Comparison of ENCODE assay signal across 8 cellular contexts in genomic region chr17:80364091-80364691, GRCh38. TPM values are rescaled to one million over a fixed set of nuclear protein-coding genes. Genes with fewer than 3 reads are reported as not detected.
DNase-seq lines count a peak whose midpoint lies in the region; ATAC-seq and TF ChIP-seq lines count a peak whose summit lies in the region.

No MANE protein-coding gene starts in this region.

- intact Hi-C loops in Right ventricle myocardium inferior (cut with DNase I), result no loop called here
- intact Hi-C loops in left ventricle myocardium superior (cut with micrococcal nuclease), result no loop called here
- intact Hi-C loops in upper lobe of right lung (cut with DNase I), result no loop called here

- DNase-seq in Right ventricle myocardium inferior (ENCODE audit: missing footprints) (no peak), left ventricle myocardium superior (no peak), SJCRH30 (peak; percentile 63 to 81), glutamatergic neuron (peak; percentile 55), upper lobe of right lung (no peak)
- DNase-seq in effector memory CD4-positive, alpha-beta T cell, result no peak
- no peak for DNase-seq in T-helper 2 cell treated with Interferon-gamma antibody and Interleukin-4, amounts not matched to agents 5 μg/mL and 100 μg/mL, for 36 hours (ENCODE audit: low spot score)

- H3K4me3 ChIP-seq in SJCRH30, result no peak overlapping the region
- H3K4me3 ChIP-seq in upper lobe of right lung, result no peak overlapping the region
- no peak overlapping the region for H3K4me3 ChIP-seq in effector memory CD4-positive, alpha-beta T cell (ENCODE audit: insufficient read depth, low read depth, low read length, poor library complexity, severe bottlenecking)

- TF ChIP-seq CTCF in glutamatergic neuron (IDR thresholded peaks at IDR 0.05; ENCODE audit: partially characterized antibody, unreplicated experiment), result peak; percentile 27
- peak; percentile 19 for TF ChIP-seq CTCF in upper lobe of right lung (IDR thresholded peaks at IDR 0.05)

- peaks cover 15% of the 10 kb centered on the region for H3K4me1 Mint-ChIP-seq in glutamatergic neuron (ENCODE audit: low read depth, unreplicated experiment)
- H3K4me1 Mint-ChIP-seq in T-helper 2 cell treated with Interferon-gamma antibody and Interleukin-4, amounts not matched to agents 5 μg/mL and 100 μg/mL, for 36 hours (ENCODE audit: low read depth), result no peaks in the 10 kb centered on the region

- ATAC-seq in Right ventricle myocardium inferior (peak; percentile 14), left ventricle myocardium superior (no peak), upper lobe of right lung (peak; percentile 22), GM21423 (IDR thresholded peaks at IDR 0.05; ENCODE audit: unreplicated experiment) (no peak)

- 0 out of 2 replicates have a peak, but pooled peaks cover 4% of the 10 kb centered on the region for H3K36me3 ChIP-seq in SJCRH30
- H3K36me3 ChIP-seq in upper lobe of right lung, result peaks cover 100% of the 10 kb centered on the region
- H3K36me3 ChIP-seq in effector memory CD4-positive, alpha-beta T cell (ENCODE audit: control insufficient read depth, insufficient read depth, low read length), result peaks cover 99% of the 10 kb centered on the region

- H3K4me1 ChIP-seq in SJCRH30 (no peaks in the 10 kb centered on the region), upper lobe of right lung (peaks cover 12% of the 10 kb centered on the region)
- no peaks in the 10 kb centered on the region for H3K4me1 ChIP-seq in effector memory CD4-positive, alpha-beta T cell (ENCODE audit: control insufficient read depth, insufficient read depth, low read length, poor library complexity, severe bottlenecking)

- no peaks in the 10 kb centered on the region for H3K9me3 Mint-ChIP-seq in glutamatergic neuron (ENCODE audit: unreplicated experiment)
- H3K9me3 Mint-ChIP-seq in T-helper 2 cell treated with Interferon-gamma antibody and Interleukin-4, amounts not matched to agents 5 μg/mL and 100 μg/mL, for 36 hours, result no peaks in the 10 kb centered on the region

- no peaks in the 10 kb centered on the region for H3K36me3 Mint-ChIP-seq in glutamatergic neuron (ENCODE audit: unreplicated experiment)
- peaks cover 83% of the 10 kb centered on the region for H3K36me3 Mint-ChIP-seq in T-helper 2 cell treated with Interferon-gamma antibody and Interleukin-4, amounts not matched to agents 5 μg/mL and 100 μg/mL, for 36 hours (ENCODE audit: low read depth)

- H3K27me3 ChIP-seq in SJCRH30 (no peaks in the 10 kb centered on the region), upper lobe of right lung (no peaks in the 10 kb centered on the region)
- no peaks in the 10 kb centered on the region for H3K27me3 ChIP-seq in effector memory CD4-positive, alpha-beta T cell (replicated peaks; ENCODE audit: control insufficient read depth, insufficient read depth, low read length, poor library complexity, severe bottlenecking)

- no peak overlapping the region for H3K4me3 Mint-ChIP-seq in glutamatergic neuron (ENCODE audit: unreplicated experiment)
- H3K4me3 Mint-ChIP-seq in T-helper 2 cell treated with Interferon-gamma antibody and Interleukin-4, amounts not matched to agents 5 μg/mL and 100 μg/mL, for 36 hours, result no peak overlapping the region

- no peaks in the 10 kb centered on the region for H3K27me3 Mint-ChIP-seq in glutamatergic neuron (ENCODE audit: unreplicated experiment)
- H3K27me3 Mint-ChIP-seq in T-helper 2 cell treated with Interferon-gamma antibody and Interleukin-4, amounts not matched to agents 5 μg/mL and 100 μg/mL, for 36 hours (ENCODE audit: low read depth), result no peaks in the 10 kb centered on the region

- no peak overlapping the region for H3K27ac ChIP-seq in SJCRH30
- peak overlapping the region; percentile 17 for H3K27ac ChIP-seq in upper lobe of right lung
- H3K27ac ChIP-seq in effector memory CD4-positive, alpha-beta T cell (ENCODE audit: insufficient read depth, low read length, poor library complexity, severe bottlenecking), result no peak overlapping the region

- H3K9me3 ChIP-seq in SJCRH30 (replicated peaks), result no peaks in the 10 kb centered on the region
- H3K9me3 ChIP-seq in upper lobe of right lung, result no peaks in the 10 kb centered on the region
- H3K9me3 ChIP-seq in effector memory CD4-positive, alpha-beta T cell (ENCODE audit: control insufficient read depth, low read length), result no peaks in the 10 kb centered on the region

- H3K27ac Mint-ChIP-seq in glutamatergic neuron (ENCODE audit: unreplicated experiment), result no peak overlapping the region
- H3K27ac Mint-ChIP-seq in T-helper 2 cell treated with Interferon-gamma antibody and Interleukin-4, amounts not matched to agents 5 μg/mL and 100 μg/mL, for 36 hours, result no peak overlapping the region

RNA-seq across cellular contexts. Expression of gene ENDOV, which starts 50.8 kb away (rescaled TPM):
- 10.7 TPM for total RNA-seq in Right ventricle myocardium inferior
- total RNA-seq in left ventricle myocardium superior, result 9.1 TPM
- 6.6 and 10.4 TPM in 2 replicates for total RNA-seq in SJCRH30 (2014; rRNA removed; shearing (Covaris generic))
- 42.1 TPM for total RNA-seq in glutamatergic neuron (ENCODE audit: unreplicated experiment)
- total RNA-seq in upper lobe of right lung, result 25.1 TPM

Comparison
In these comparisons a context has a peak if more than half of its experiments do, and no peak if none do; other contexts are left out.
1. ATAC-seq: peak in Right ventricle myocardium inferior (single experiment) and upper lobe of right lung (single experiment); none in left ventricle myocardium superior (single experiment) and GM21423 (single experiment).
2. DNase-seq: peak in SJCRH30 (2 of 2) and glutamatergic neuron (single experiment); none in Right ventricle myocardium inferior (single experiment), left ventricle myocardium superior (single experiment), upper lobe of right lung (single experiment), effector memory CD4-positive, alpha-beta T cell (0 of 3) and T-helper 2 cell treated with Interferon-gamma antibody and Interleukin-4, amounts not matched to agents 5 μg/mL and 100 μg/mL, for 36 hours (single experiment).